In genomic region chr18:3790702-3791101, GRCh38 we compare ENCODE assay signal across 16 cellular contexts.
DNase-seq lines count a peak whose midpoint lies in the region; ATAC-seq and TF ChIP-seq lines count a peak whose summit lies in the region.
"Had no signal": no experiment of that assay in that cellular context is flagged by ENCODE, and none has a peak within 500 bp of the region (broad histone marks: within the 10 kb centered on the region; RNA-seq: fewer than 3 reads in every experiment).

No MANE protein-coding gene starts in this region.

- no peaks in the 10 kb centered on the region for H3K9me3 ChIP-seq in HEK293 (ENCODE audit: control insufficient read depth, insufficient read depth, low read depth, low read length)
- no peaks in the 10 kb centered on the region for H3K9me3 ChIP-seq in body of pancreas
- H3K9me3 ChIP-seq: BLaER1, right lobe of liver had no signal

- TF ChIP-seq POLR2A in body of pancreas (IDR thresholded peaks at IDR 0.05), result no peak

- no peak overlapping the region for H3K4me3 Mint-ChIP-seq in activated naive CD8-positive, alpha-beta T cell treated with anti-CD3 and anti-CD28 coated beads, Interleukin-2, amount 50 U/mL, for 24 hours
- H3K4me3 Mint-ChIP-seq: effector memory CD8-positive, alpha-beta T cell; natural killer cell treated with Interleukin-12 subunit alpha and Interleukin-12 subunit beta and Interleukin-15 and Interleukin-18, amount 100 ng/mL, for 72 hours had no signal

- TF ChIP-seq CTCF in HEK293 (tag by site-specific recombination; IDR thresholded peaks at IDR 0.05) (no peak), body of pancreas (IDR thresholded peaks at IDR 0.05) (no peak)

- H3K36me3 ChIP-seq in HEK293 (ENCODE audit: control insufficient read depth in 2 of 2, insufficient read depth in 1 of 2, low read length in 2 of 2) (no peaks in the 10 kb centered on the region), body of pancreas (replicated peaks in 1 of 2; ENCODE audit: insufficient read depth in 1 of 2, low read depth in 2 of 2) (no peaks in the 10 kb centered on the region)
- H3K36me3 ChIP-seq: BLaER1, right lobe of liver had no signal

- H3K9me3 Mint-ChIP-seq in activated naive CD8-positive, alpha-beta T cell treated with anti-CD3 and anti-CD28 coated beads, Interleukin-2, amount 50 U/mL, for 24 hours, result no peaks in the 10 kb centered on the region
- H3K9me3 Mint-ChIP-seq: effector memory CD8-positive, alpha-beta T cell; natural killer cell treated with Interleukin-12 subunit alpha and Interleukin-12 subunit beta and Interleukin-15 and Interleukin-18, amount 100 ng/mL, for 72 hours had no signal

- H3K27ac Mint-ChIP-seq in activated naive CD8-positive, alpha-beta T cell treated with anti-CD3 and anti-CD28 coated beads, Interleukin-2, amount 50 U/mL, for 24 hours, result no peak overlapping the region
- H3K27ac Mint-ChIP-seq: effector memory CD8-positive, alpha-beta T cell; natural killer cell treated with Interleukin-12 subunit alpha and Interleukin-12 subunit beta and Interleukin-15 and Interleukin-18, amount 100 ng/mL, for 72 hours had no signal

- DNase-seq in NCI-H187 treated with DMSO at 0.1 percent for 48 hours (lab: John Stamatoyannopoulos, UW) (peak; percentile 71), lung microvascular endothelial cell (ENCODE audit: low read depth in 2 of 2) (peak; percentile 46 to 88), body of pancreas (no peak)
- no peak for DNase-seq in activated naive CD8-positive, alpha-beta T cell treated with anti-CD3 and anti-CD28 coated beads, Interleukin-2, amount 50 U/mL, for 24 hours
- no peak for DNase-seq in activated effector memory CD4-positive, alpha-beta T cell treated with Interleukin-2 at 50 U/mL for 16 hours
- DNase-seq: activated gamma-delta T cell treated with Interleukin-2 at 50 U/mL for 16 hours; effector memory CD8-positive, alpha-beta T cell; glutamatergic neuron; Karpas-422; right lobe of liver; stimulated activated naive CD8-positive, alpha-beta T cell treated with anti-CD3 and anti-CD28 coated beads, Interleukin-15, Interleukin-2, amounts not matched to agents 100 U/mL and 50 U/mL, for 24 hours had no signal

- CTCF ChIA-PET in HEK293 (lab: Yijun Ruan, JAX), result interaction anchor here (0.9 to 4.8 kb wide), 4 partner anchors 9 to 79 kb away, joined by 3 to 28 read pairs (median 13); no protein-coding TSS in a partner anchor

- peak; percentile 33; the same call in 2 of the 3 replicates for ATAC-seq in SK-N-SH treated with all-trans-retinoic acid at 6 μM for 48 hours
- ATAC-seq in activated naive CD8-positive, alpha-beta T cell treated with anti-CD3 and anti-CD28 coated beads, Interleukin-2, amount 50 U/mL, for 24 hours, result no peak
- ATAC-seq in body of pancreas, result no peak
- ATAC-seq in GM21367 (IDR thresholded peaks at IDR 0.05; ENCODE audit: unreplicated experiment), result no peak
- ATAC-seq: effector memory CD8-positive, alpha-beta T cell; natural killer cell treated with Interleukin-12 subunit alpha and Interleukin-12 subunit beta and Interleukin-15 and Interleukin-18, amount 100 ng/mL, for 72 hours; right lobe of liver; stimulated activated naive CD8-positive, alpha-beta T cell treated with anti-CD3 and anti-CD28 coated beads, Interleukin-15, Interleukin-2, amounts not matched to agents 100 U/mL and 50 U/mL, for 24 hours had no signal

- peaks cover 4% of the 10 kb centered on the region for H3K4me1 Mint-ChIP-seq in activated naive CD8-positive, alpha-beta T cell treated with anti-CD3 and anti-CD28 coated beads, Interleukin-2, amount 50 U/mL, for 24 hours

- intact Hi-C loops in body of pancreas (cut with DNase I), result no loop called here

- H3K27ac ChIP-seq in HEK293 (ENCODE audit: extremely low read depth, low read depth, low read length) (0 out of 2 replicates have a peak overlapping the region, but pooled peaks have one; percentile 31), body of pancreas (no peak overlapping the region)
- H3K27ac ChIP-seq: BLaER1, right lobe of liver had no signal

- POLR2A ChIA-PET in HEK293 (lab: Yijun Ruan, JAX), result no interaction called here

- WGBS in body of pancreas, 2 donors, result 56 to 67% methylated on average over 5 of the region's 5 CpGs

- H3K36me3 Mint-ChIP-seq in activated naive CD8-positive, alpha-beta T cell treated with anti-CD3 and anti-CD28 coated beads, Interleukin-2, amount 50 U/mL, for 24 hours (ENCODE audit: low read depth), result no peaks in the 10 kb centered on the region
- H3K36me3 Mint-ChIP-seq: natural killer cell treated with Interleukin-12 subunit alpha and Interleukin-12 subunit beta and Interleukin-15 and Interleukin-18, amount 100 ng/mL, for 72 hours had no signal

- H3K4me3 ChIP-seq in HEK293 (ENCODE audit: low read depth, low read length) (no peak overlapping the region), body of pancreas (no peak overlapping the region)
- H3K4me3 ChIP-seq: BLaER1, right lobe of liver had no signal

- peaks cover 18% of the 10 kb centered on the region for H3K27me3 Mint-ChIP-seq in activated naive CD8-positive, alpha-beta T cell treated with anti-CD3 and anti-CD28 coated beads, Interleukin-2, amount 50 U/mL, for 24 hours

- H3K4me1 ChIP-seq in HEK293 (ENCODE audit: control insufficient read depth, insufficient read depth, low read length) (peaks cover 5% of the 10 kb centered on the region), body of pancreas (no peaks in the 10 kb centered on the region)
- H3K4me1 ChIP-seq: BLaER1, right lobe of liver had no signal

- H3K27me3 ChIP-seq in body of pancreas, result no peaks in the 10 kb centered on the region
- H3K27me3 ChIP-seq: BLaER1, right lobe of liver had no signal

TF ChIP-seq in HEK293, 187 proteins besides CTCF, POLR2A, EP300 and RAD21:
- TF ChIP-seq MEIS1 (CRISPR knock-in tag; IDR thresholded peaks at IDR 0.05; ENCODE audit: borderline replicate concordance), result peak; percentile 82
- no peak for TF ChIP-seq MZF1 (tag by site-specific recombination; IDR thresholded peaks at IDR 0.05; ENCODE audit: borderline replicate concordance)
- TF ChIP-seq GLIS1 (tag by site-specific recombination; IDR thresholded peaks at IDR 0.05), result peak; percentile 46
- TF ChIP-seq ZNF664 (tag by site-specific recombination; IDR thresholded peaks at IDR 0.05), result no peak
- TF ChIP-seq SP7 (tag by site-specific recombination; IDR thresholded peaks at IDR 0.05), result peak; percentile 30; the same call in 1 of the 2 replicates
- TF ChIP-seq KLF16 (tag by site-specific recombination; IDR thresholded peaks at IDR 0.05), result no peak
- no peak for TF ChIP-seq ZNF2 (tag by site-specific recombination; IDR thresholded peaks at IDR 0.05)
- no peak for TF ChIP-seq ZFP69B (tag by site-specific recombination; IDR thresholded peaks at IDR 0.05)
TF ChIP-seq in HEK293: peak in this region for 3.

TF ChIP-seq in SK-N-SH treated with all-trans-retinoic acid at 6 μM for 48 hours, 23 proteins besides CTCF, POLR2A, EP300 and RAD21 (continues in another document):
- TF ChIP-seq ZNF70 (CRISPR knock-in tag; IDR thresholded peaks at IDR 0.05) (no peak), ZFP3 (CRISPR knock-in tag; IDR thresholded peaks at IDR 0.05) (no peak), TSHZ2 (CRISPR knock-in tag; IDR thresholded peaks at IDR 0.05) (no peak), ZNF565 (CRISPR knock-in tag; conservative IDR thresholded peaks at IDR 0.05; ENCODE audit: low read depth) (no peak), ISL1 (CRISPR knock-in tag; IDR thresholded peaks at IDR 0.05) (no peak), ZFP30 (CRISPR knock-in tag; IDR thresholded peaks at IDR 0.05) (no peak), ZC3H10 (CRISPR knock-in tag; IDR thresholded peaks at IDR 0.05) (no peak), BACH2 (CRISPR knock-in tag; IDR thresholded peaks at IDR 0.05; ENCODE audit: borderline replicate concordance) (no peak), TOX (CRISPR knock-in tag; IDR thresholded peaks at IDR 0.05; ENCODE audit: borderline replicate concordance) (no peak), PPARA (CRISPR knock-in tag; IDR thresholded peaks at IDR 0.05; ENCODE audit: borderline replicate concordance) (no peak), ESRRG (CRISPR knock-in tag; IDR thresholded peaks at IDR 0.05) (no peak)
- TF ChIP-seq, protein P1, sequence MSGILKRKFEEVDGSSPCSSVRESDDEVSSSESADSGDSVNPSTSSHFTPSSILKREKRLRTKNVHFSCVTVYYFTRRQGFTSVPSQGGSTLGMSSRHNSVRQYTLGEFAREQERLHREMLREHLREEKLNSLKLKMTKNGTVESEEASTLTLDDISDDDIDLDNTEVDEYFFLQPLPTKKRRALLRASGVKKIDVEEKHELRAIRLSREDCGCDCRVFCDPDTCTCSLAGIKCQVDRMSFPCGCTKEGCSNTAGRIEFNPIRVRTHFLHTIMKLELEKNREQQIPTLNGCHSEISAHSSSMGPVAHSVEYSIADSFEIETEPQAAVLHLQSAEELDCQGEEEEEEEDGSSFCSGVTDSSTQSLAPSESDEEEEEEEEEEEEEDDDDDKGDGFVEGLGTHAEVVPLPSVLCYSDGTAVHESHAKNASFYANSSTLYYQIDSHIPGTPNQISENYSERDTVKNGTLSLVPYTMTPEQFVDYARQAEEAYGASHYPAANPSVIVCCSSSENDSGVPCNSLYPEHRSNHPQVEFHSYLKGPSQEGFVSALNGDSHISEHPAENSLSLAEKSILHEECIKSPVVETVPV (CRISPR knock-in tag; IDR thresholded peaks at IDR 0.05), result no peak

Comparison
In these comparisons a context has a peak if more than half of its experiments do, and no peak if none do; other contexts are left out.
1. DNase-seq: peak in NCI-H187 treated with DMSO at 0.1 percent for 48 hours (single experiment) and lung microvascular endothelial cell (2 of 2); none in activated naive CD8-positive, alpha-beta T cell treated with anti-CD3 and anti-CD28 coated beads, Interleukin-2, amount 50 U/mL, for 24 hours (single experiment), body of pancreas (0 of 4) and activated effector memory CD4-positive, alpha-beta T cell treated with Interleukin-2 at 50 U/mL for 16 hours (single experiment).